ENCODE assay signal across 29 cellular contexts in the genomic region with DNA sequence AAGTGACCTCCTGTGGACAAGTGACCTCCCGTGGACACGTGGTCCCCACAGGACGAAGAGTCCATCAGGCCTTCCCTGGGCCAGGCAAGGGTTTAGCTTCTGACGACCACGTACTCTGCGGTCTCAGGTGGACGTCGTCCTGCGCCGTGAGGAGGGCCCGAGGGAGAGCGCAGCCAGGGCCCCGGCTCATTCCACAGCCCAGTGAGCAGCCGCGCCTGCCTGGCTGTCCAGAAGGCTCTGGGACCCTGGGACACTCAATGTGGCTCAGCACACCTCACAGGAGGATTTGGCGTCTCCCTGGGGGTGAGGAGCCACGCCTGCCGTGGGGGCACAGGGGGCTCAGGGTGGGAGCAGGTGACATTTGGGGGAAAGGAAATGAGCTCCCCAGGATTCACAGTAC.
"Had no signal": no experiment of that assay in that cellular context is flagged by ENCODE, and none has a peak within 500 bp of the region (broad histone marks: within the 10 kb centered on the region; RNA-seq: fewer than 3 reads in every experiment).

No MANE protein-coding gene starts in this region.

- H3K4me1 Mint-ChIP-seq: naive B cell had no signal

- DNase-seq: effector CD8-positive, alpha-beta T cell; effector memory CD8-positive, alpha-beta T cell; endodermal cell; erythroblast; esophagus squamous epithelium; foreskin fibroblast; foreskin melanocyte; gastrocnemius medialis; glutamatergic neuron; head of caudate nucleus; hippocampal formation; kidney glomerular epithelial cell; left colon; left ventricle myocardium superior; lower lobe of right lung; mesenchymal stem cell; naive B cell had no signal

- H3K4me1 ChIP-seq: gastrocnemius medialis had no signal

- H3K27me3 ChIP-seq: gastrocnemius medialis had no signal

- H3K9me3 ChIP-seq: esophagus squamous epithelium, gastrocnemius medialis, heart right ventricle, lower lobe of right lung, mucosa of descending colon had no signal

- H3K36me3 ChIP-seq: esophagus squamous epithelium, gastrocnemius medialis, heart right ventricle, lower lobe of right lung had no signal

- H3K27ac ChIP-seq: coronary artery, epithelial cell of prostate, esophagus squamous epithelium, gastrocnemius medialis, heart right ventricle, lower lobe of right lung had no signal

- H3K4me3 ChIP-seq: coronary artery, esophagus squamous epithelium, gastrocnemius medialis, heart right ventricle, lower lobe of right lung, mucosa of descending colon had no signal

- FAIRE-seq: colon, endometrium, islet of Langerhans, keratinocyte had no signal

- H3K9me3 Mint-ChIP-seq: dendritic cell treated with granulocyte-macrophage colony-stimulating factor and Interleukin-4, amounts not matched to agents 40 ng/mL and 50 ng/mL, for 4 days; effector memory CD8-positive, alpha-beta T cell; mesothelial cell of epicardium; naive B cell had no signal

- H3K27ac Mint-ChIP-seq: dendritic cell treated with granulocyte-macrophage colony-stimulating factor and Interleukin-4, amounts not matched to agents 40 ng/mL and 50 ng/mL, for 4 days; effector memory CD8-positive, alpha-beta T cell; endodermal cell; mesothelial cell of epicardium; naive B cell had no signal

- ATAC-seq: effector memory CD8-positive, alpha-beta T cell; esophagus mucosa; gastrocnemius medialis; heart right ventricle; left colon; left lobe of liver; left ventricle myocardium superior; lower lobe of right lung; mucosa of descending colon had no signal

- H3K4me3 Mint-ChIP-seq: dendritic cell treated with granulocyte-macrophage colony-stimulating factor and Interleukin-4, amounts not matched to agents 40 ng/mL and 50 ng/mL, for 4 days; effector memory CD8-positive, alpha-beta T cell; endodermal cell; mesothelial cell of epicardium; naive B cell had no signal

- H3K36me3 Mint-ChIP-seq: mesothelial cell of epicardium, naive B cell had no signal
